In the genomic region with DNA sequence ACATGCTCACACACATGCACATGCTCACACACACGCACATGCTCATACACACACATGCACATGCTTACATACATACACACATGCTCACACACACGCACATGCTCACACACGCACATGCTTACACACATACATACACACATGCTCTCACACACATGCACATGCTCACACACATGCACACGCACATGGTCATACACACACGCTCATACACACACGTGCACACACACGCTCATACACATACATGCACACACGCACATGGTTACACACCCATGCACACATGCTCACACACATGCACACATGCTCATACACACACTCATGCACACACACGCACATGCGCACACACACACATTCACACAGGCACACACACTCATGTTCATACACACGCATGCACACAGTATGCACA, we compare ENCODE assay signal across 19 cellular contexts. TPM values are rescaled to one million over a fixed set of nuclear protein-coding genes. Genes with fewer than 3 reads are reported as not detected.
DNase-seq lines count a peak whose midpoint lies in the region; ATAC-seq, FAIRE-seq and TF ChIP-seq lines count a peak whose summit lies in the region.
"Had no signal": no experiment of that assay in that cellular context is flagged by ENCODE, and none has a peak within 500 bp of the region (broad histone marks: within the 10 kb centered on the region; RNA-seq: fewer than 3 reads in every experiment).

No MANE protein-coding gene starts in this region.

- TF ChIP-seq POLR2A in GM12891 (IDR thresholded peaks at IDR 0.05; ENCODE audit: low read depth, low read length): no peak

- no peak for DNase-seq in GM12891 (ENCODE audit: insufficient read length, low spot score)
- no peak for DNase-seq in bronchial epithelial cell (ENCODE audit: low read depth)
- no peak for DNase-seq in mesendoderm
- no peak for DNase-seq in natural killer cell treated with Interleukin-12 subunit alpha and Interleukin-12 subunit beta and Interleukin-15 and Interleukin-18, amount 100 ng/mL, for 72 hours (ENCODE audit: low spot score)
- DNase-seq: 8988T; CD8-positive, alpha-beta T cell; COR-L47; DMS 273 treated with DMSO at 0.1 percent for 48 hours; DMS53; DND-41; EL; H7 had no signal

- H3K56ac ChIP-seq in mesendoderm (ENCODE audit: low read length): no peak overlapping the region

- H3K4me1 Mint-ChIP-seq in natural killer cell treated with Interleukin-12 subunit alpha and Interleukin-12 subunit beta and Interleukin-15 and Interleukin-18, amount 100 ng/mL, for 72 hours (ENCODE audit: low read depth in 2 of 2): no peaks in the 10 kb centered on the region

- H2BK120ac ChIP-seq in mesendoderm (ENCODE audit: low read depth, low read length): no peak overlapping the region

- H3K27ac Mint-ChIP-seq in natural killer cell treated with Interleukin-12 subunit alpha and Interleukin-12 subunit beta and Interleukin-15 and Interleukin-18, amount 100 ng/mL, for 72 hours: no peak overlapping the region
- H3K27ac Mint-ChIP-seq: CD14-positive monocyte; CD8-positive, alpha-beta T cell; GM23338 had no signal

- POLR2A ChIA-PET in HEK293 (lab: Yijun Ruan, JAX): no interaction called here

- no peak overlapping the region for H3K18ac ChIP-seq in mesendoderm (ENCODE audit: low read length)

- FAIRE-seq in GM12891 (lab: Jason Lieb, UNC) (peak; percentile 93), bronchial epithelial cell (lab: Jason Lieb, UNC) (peak; percentile 99)

- H3K4me3 Mint-ChIP-seq in natural killer cell treated with Interleukin-12 subunit alpha and Interleukin-12 subunit beta and Interleukin-15 and Interleukin-18, amount 100 ng/mL, for 72 hours: no peak overlapping the region
- H3K4me3 Mint-ChIP-seq: CD14-positive monocyte; CD8-positive, alpha-beta T cell; GM23338 had no signal

- H3K23ac ChIP-seq in mesendoderm (ENCODE audit: low read length): no peak overlapping the region

- CTCF ChIA-PET in HEK293 (lab: Yijun Ruan, JAX): no interaction called here

- H3K9me3 ChIP-seq in HEK293 (ENCODE audit: control insufficient read depth, insufficient read depth, low read depth, low read length): no peaks in the 10 kb centered on the region

- ATAC-seq in GM21390 (IDR thresholded peaks at IDR 0.05; ENCODE audit: unreplicated experiment): no peak
- no peak for ATAC-seq in HG02610 (IDR thresholded peaks at IDR 0.05; ENCODE audit: unreplicated experiment)
- no peak for ATAC-seq in GM18498 (IDR thresholded peaks at IDR 0.05; ENCODE audit: unreplicated experiment)
- no peak for ATAC-seq in natural killer cell treated with Interleukin-12 subunit alpha and Interleukin-12 subunit beta and Interleukin-15 and Interleukin-18, amount 100 ng/mL, for 72 hours
- ATAC-seq: CD8-positive, alpha-beta T cell; GM23338 had no signal

- H4K8ac ChIP-seq in mesendoderm (ENCODE audit: low read depth, low read length): no peak overlapping the region

- H3K27ac ChIP-seq in HEK293 (ENCODE audit: extremely low read depth, low read depth, low read length) (no peak overlapping the region), mesendoderm (ENCODE audit: low read depth, low read length) (no peak overlapping the region)
- H3K27ac ChIP-seq: BLaER1 had no signal

- H3K36me3 ChIP-seq in HEK293 (ENCODE audit: control insufficient read depth in 2 of 2, insufficient read depth in 1 of 2, low read length in 2 of 2): no peaks in the 10 kb centered on the region
- H3K36me3 ChIP-seq in bronchial epithelial cell (ENCODE audit: control insufficient read depth, insufficient read depth, low read length): no peaks in the 10 kb centered on the region
- no peaks in the 10 kb centered on the region for H3K36me3 ChIP-seq in mesendoderm (ENCODE audit: control insufficient read depth, insufficient read depth, low read length)
- H3K36me3 ChIP-seq: BLaER1 had no signal

- TF ChIP-seq CTCF in HEK293 (tag by site-specific recombination; IDR thresholded peaks at IDR 0.05) (no peak), bronchial epithelial cell (IDR thresholded peaks at IDR 0.05; ENCODE audit: insufficient read depth, low read length, severe bottlenecking) (no peak)

- no peaks in the 10 kb centered on the region for H3K79me1 ChIP-seq in mesendoderm (ENCODE audit: low read length)

- no peaks in the 10 kb centered on the region for H3K79me2 ChIP-seq in mesendoderm (ENCODE audit: control insufficient read depth, insufficient read depth, low read length)

- H2AK5ac ChIP-seq in mesendoderm (ENCODE audit: low read length): no peak overlapping the region

- H2BK5ac ChIP-seq in mesendoderm (ENCODE audit: low read length): no peak overlapping the region

- no peaks in the 10 kb centered on the region for H3K9me3 Mint-ChIP-seq in natural killer cell treated with Interleukin-12 subunit alpha and Interleukin-12 subunit beta and Interleukin-15 and Interleukin-18, amount 100 ng/mL, for 72 hours
- H3K9me3 Mint-ChIP-seq: GM23338 had no signal

- H2BK15ac ChIP-seq in mesendoderm (replicated peaks; ENCODE audit: low read depth): no peak overlapping the region

- H3K4me2 ChIP-seq in mesendoderm (ENCODE audit: low read length): no peak overlapping the region
- H3K4me2 ChIP-seq: GM23338 had no signal

- peaks cover 5% of the 10 kb centered on the region for H3K36me3 Mint-ChIP-seq in natural killer cell treated with Interleukin-12 subunit alpha and Interleukin-12 subunit beta and Interleukin-15 and Interleukin-18, amount 100 ng/mL, for 72 hours
- H3K36me3 Mint-ChIP-seq: CD14-positive monocyte; CD8-positive, alpha-beta T cell had no signal

- H3K4me1 ChIP-seq in HEK293 (ENCODE audit: control insufficient read depth, insufficient read depth, low read length) (no peaks in the 10 kb centered on the region), mesendoderm (ENCODE audit: control insufficient read depth, low read depth, low read length) (no peaks in the 10 kb centered on the region)

- H4K5ac ChIP-seq in mesendoderm (ENCODE audit: low read length): no peak overlapping the region

- H3K4ac ChIP-seq in mesendoderm (ENCODE audit: low read depth, low read length): no peak overlapping the region

- peaks cover 0 to 4% of the 10 kb centered on the region in 2 donors for H3K27me3 Mint-ChIP-seq in natural killer cell treated with Interleukin-12 subunit alpha and Interleukin-12 subunit beta and Interleukin-15 and Interleukin-18, amount 100 ng/mL, for 72 hours

- H3K9ac ChIP-seq in mesendoderm (ENCODE audit: low read length): no peak overlapping the region
- H3K9ac ChIP-seq: BLaER1 had no signal

- WGBS in mesendoderm (ENCODE audit: extremely low coverage, insufficient coverage, low lambda C conversion rate): no CpG with 5 or more reads among the region's 11 CpGs

- H3K27me3 ChIP-seq in bronchial epithelial cell (ENCODE audit: control insufficient read depth, insufficient read depth, low read length) (no peaks in the 10 kb centered on the region), mesendoderm (ENCODE audit: insufficient read depth, low read length, poor library complexity) (no peaks in the 10 kb centered on the region)
- H3K27me3 ChIP-seq: BLaER1 had no signal

- H3K4me3 ChIP-seq in HEK293 (ENCODE audit: low read depth, low read length): no peak overlapping the region
- H3K4me3 ChIP-seq in bronchial epithelial cell (ENCODE audit: low read depth, low read length): no peak overlapping the region
- H3K4me3 ChIP-seq in mesendoderm (ENCODE audit: low read length): peak overlapping the region; percentile 18
- H3K4me3 ChIP-seq: BLaER1, GM23338 had no signal

TF ChIP-seq in GM12891, 5 proteins besides CTCF, POLR2A, EP300 and RAD21:
- no peak for TF ChIP-seq TAF1 (IDR thresholded peaks at IDR 0.05; ENCODE audit: low read depth, low read length)
- no peak for TF ChIP-seq POU2F2 (IDR thresholded peaks at IDR 0.05; ENCODE audit: low read depth, low read length)
- TF ChIP-seq POLR2AphosphoS5 (IDR thresholded peaks at IDR 0.05; ENCODE audit: low read depth, low read length): no peak
- no peak for TF ChIP-seq PAX5 (IDR thresholded peaks at IDR 0.05; ENCODE audit: insufficient read depth, low read length, severe bottlenecking)
- TF ChIP-seq SPI1 (IDR thresholded peaks at IDR 0.05; ENCODE audit: low read depth, low read length): no peak

TF ChIP-seq in HEK293, 187 proteins besides CTCF, POLR2A, EP300 and RAD21:
- TF ChIP-seq, protein P1, sequence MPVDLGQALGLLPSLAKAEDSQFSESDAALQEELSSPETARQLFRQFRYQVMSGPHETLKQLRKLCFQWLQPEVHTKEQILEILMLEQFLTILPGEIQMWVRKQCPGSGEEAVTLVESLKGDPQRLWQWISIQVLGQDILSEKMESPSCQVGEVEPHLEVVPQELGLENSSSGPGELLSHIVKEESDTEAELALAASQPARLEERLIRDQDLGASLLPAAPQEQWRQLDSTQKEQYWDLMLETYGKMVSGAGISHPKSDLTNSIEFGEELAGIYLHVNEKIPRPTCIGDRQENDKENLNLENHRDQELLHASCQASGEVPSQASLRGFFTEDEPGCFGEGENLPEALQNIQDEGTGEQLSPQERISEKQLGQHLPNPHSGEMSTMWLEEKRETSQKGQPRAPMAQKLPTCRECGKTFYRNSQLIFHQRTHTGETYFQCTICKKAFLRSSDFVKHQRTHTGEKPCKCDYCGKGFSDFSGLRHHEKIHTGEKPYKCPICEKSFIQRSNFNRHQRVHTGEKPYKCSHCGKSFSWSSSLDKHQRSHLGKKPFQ (tag by site-specific recombination; IDR thresholded peaks at IDR 0.05): peak; percentile 80
- TF ChIP-seq, protein P2, sequence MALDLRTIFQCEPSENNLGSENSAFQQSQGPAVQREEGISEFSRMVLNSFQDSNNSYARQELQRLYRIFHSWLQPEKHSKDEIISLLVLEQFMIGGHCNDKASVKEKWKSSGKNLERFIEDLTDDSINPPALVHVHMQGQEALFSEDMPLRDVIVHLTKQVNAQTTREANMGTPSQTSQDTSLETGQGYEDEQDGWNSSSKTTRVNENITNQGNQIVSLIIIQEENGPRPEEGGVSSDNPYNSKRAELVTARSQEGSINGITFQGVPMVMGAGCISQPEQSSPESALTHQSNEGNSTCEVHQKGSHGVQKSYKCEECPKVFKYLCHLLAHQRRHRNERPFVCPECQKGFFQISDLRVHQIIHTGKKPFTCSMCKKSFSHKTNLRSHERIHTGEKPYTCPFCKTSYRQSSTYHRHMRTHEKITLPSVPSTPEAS (tag by site-specific recombination; IDR thresholded peaks at IDR 0.05): peak; percentile 93
- no peak for TF ChIP-seq ZNF19 (tag by site-specific recombination; IDR thresholded peaks at IDR 0.05; ENCODE audit: low read depth)

RNA-seq across cellular contexts. Expression of a gene that starts 20.8 kb away (rescaled TPM):
- polyA plus RNA-seq in GM12891 (2012; ENCODE audit: low read depth, missing spikeins): 3.9 TPM
- total RNA-seq in bronchial epithelial cell: 42.6 and 44.4 TPM in 2 replicates
- polyA plus RNA-seq in mesendoderm (2013, experiment 1 of 2): 7.5 TPM
- polyA plus RNA-seq in mesendoderm (2013, experiment 2 of 2): 6.9 TPM
- total RNA-seq in natural killer cell treated with Interleukin-12 subunit alpha and Interleukin-12 subunit beta and Interleukin-15 and Interleukin-18, amount 100 ng/mL, for 72 hours: 1 to 10 TPM; 2.8 to 3.8 TPM
